Comparison of ENCODE assay signal across 22 cellular contexts in the genomic region with DNA sequence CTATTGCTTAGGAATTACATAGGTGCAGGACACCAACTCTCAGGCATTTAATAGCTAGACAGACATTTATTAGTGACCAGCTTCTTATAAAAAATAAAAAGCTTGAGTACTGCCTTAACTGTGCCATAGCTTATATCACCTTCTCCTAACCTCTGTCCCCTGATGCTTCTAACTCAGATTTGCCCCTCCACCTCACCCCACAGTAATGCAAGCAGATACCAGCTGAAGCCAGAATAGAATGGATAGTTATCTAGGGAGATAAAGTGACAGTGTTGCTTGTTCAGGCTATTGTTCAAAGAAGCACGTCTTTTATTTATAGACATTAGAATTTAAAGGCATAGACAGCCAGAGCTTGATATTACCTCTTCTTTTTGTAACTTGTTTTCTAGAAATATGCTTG.
DNase-seq lines count a peak whose midpoint lies in the region; ATAC-seq, FAIRE-seq and TF ChIP-seq lines count a peak whose summit lies in the region.
"Had no signal": no experiment of that assay in that cellular context is flagged by ENCODE, and none has a peak within 500 bp of the region (broad histone marks: within the 10 kb centered on the region; RNA-seq: fewer than 3 reads in every experiment).

No MANE protein-coding gene starts in this region.

- H3K9me3 ChIP-seq in lower lobe of right lung (no peaks in the 10 kb centered on the region), H9 (ENCODE audit: control insufficient read depth, low read depth, low read length) (no peaks in the 10 kb centered on the region)

- H3K4me2 ChIP-seq in H9 (ENCODE audit: insufficient read depth, insufficient read length, low read length), result no peak overlapping the region
- H3K4me2 ChIP-seq: hepatocyte had no signal

- no peak overlapping the region for H3K27ac Mint-ChIP-seq in H9
- H3K27ac Mint-ChIP-seq: activated B cell treated with CpG ODN at 0.5 μM for 24 hours; activated CD8-positive, alpha-beta T cell treated with anti-CD3 and anti-CD28 coated beads, Interleukin-2, amount 10 ng/mL, durations not matched to agents 7 days and 5 days; T-helper 2 cell treated with Interferon-gamma antibody and Interleukin-4, amounts not matched to agents 5 μg/mL and 100 μg/mL, for 36 hours had no signal

- H2AK5ac ChIP-seq in H9 (ENCODE audit: insufficient read length, low read length), result no peak overlapping the region

- H3K79me1 ChIP-seq in H9 (ENCODE audit: insufficient read depth, low read depth, low read length, poor library complexity, severe bottlenecking), result no peaks in the 10 kb centered on the region

- peak; percentile 33 for FAIRE-seq in GM19239 (lab: Jason Lieb, UNC)
- FAIRE-seq: GM12892, H1, kidney had no signal

- H4K8ac ChIP-seq in H9 (replicated peaks; ENCODE audit: insufficient read length, low read depth, low read length), result no peak overlapping the region

- no peak overlapping the region for H2AFZ ChIP-seq in H9 (ENCODE audit: low read length)
- H2AFZ ChIP-seq: hepatocyte had no signal

- H4K91ac ChIP-seq in H9 (ENCODE audit: insufficient read length, low read depth, low read length), result no peak overlapping the region

- H3K4me3 ChIP-seq in lower lobe of right lung, result no peak overlapping the region
- H3K4me3 ChIP-seq: hepatocyte had no signal

- H3K4me3 Mint-ChIP-seq in H9, result no peak overlapping the region
- H3K4me3 Mint-ChIP-seq: activated B cell treated with CpG ODN at 0.5 μM for 24 hours; activated CD8-positive, alpha-beta T cell treated with anti-CD3 and anti-CD28 coated beads, Interleukin-2, amount 10 ng/mL, durations not matched to agents 7 days and 5 days; activated T-cell treated with anti-CD3 and anti-CD28 coated beads, Interleukin-2, amount 50 U/mL, for 4 hours; T-helper 2 cell treated with Interferon-gamma antibody and Interleukin-4, amounts not matched to agents 5 μg/mL and 100 μg/mL, for 36 hours had no signal

- no peak overlapping the region for H3K18ac ChIP-seq in H9 (ENCODE audit: insufficient read length, low read depth, low read length)

- H3K56ac ChIP-seq in H9 (ENCODE audit: insufficient read length, low read depth, low read length), result no peak overlapping the region

- no peak for TF ChIP-seq CTCF in lower lobe of right lung (IDR thresholded peaks at IDR 0.05)
- TF ChIP-seq CTCF in H9 (conservative IDR thresholded peaks at IDR 0.05), result no peak

- no peaks in the 10 kb centered on the region for H4K20me1 ChIP-seq in H9 (ENCODE audit: control insufficient read depth, insufficient read depth, insufficient read length)

- H3K4me1 Mint-ChIP-seq in H9, result peaks cover 12 to 16% of the 10 kb centered on the region in 2 experiments

- no peak overlapping the region for H3K9ac ChIP-seq in H9 (ENCODE audit: extremely low read depth, insufficient read length, low read length)

- no peak overlapping the region for H4K5ac ChIP-seq in H9 (ENCODE audit: insufficient read length, low read depth, low read length)

- H2BK20ac ChIP-seq in H9 (ENCODE audit: low read depth, low read length, poor library complexity, severe bottlenecking), result no peak overlapping the region

- no peak overlapping the region for H3T11ph ChIP-seq in H9 (ENCODE audit: low read length)

- H3K27ac ChIP-seq in lower lobe of right lung (no peak overlapping the region), H9 (ENCODE audit: insufficient read length, low read depth, low read length) (no peak overlapping the region)
- H3K27ac ChIP-seq: 22Rv1, hepatocyte had no signal

- WGBS in H9 (ENCODE audit: extremely low coverage, insufficient read length, low lambda C conversion rate), result no CpG with 5 or more reads among the region's 1 CpG

- no peaks in the 10 kb centered on the region for H3K79me2 ChIP-seq in H9 (ENCODE audit: insufficient read depth, low read length)
- H3K79me2 ChIP-seq: hepatocyte had no signal

- TF ChIP-seq POLR2A in GM18505 (IDR thresholded peaks at IDR 0.05; ENCODE audit: borderline replicate concordance, extremely low read depth, insufficient read depth, insufficient read length), result no peak

- DNase-seq in DMS79 treated with DMSO at 0.1 percent for 48 hours (lab: John Stamatoyannopoulos, UW) (peak; percentile 21), DMS79 (lab: John Stamatoyannopoulos, UW) (no peak), GM19239 (ENCODE audit: insufficient read length, low spot score) (no peak), NCI-H69 (lab: John Stamatoyannopoulos, UW) (peak; percentile 39), lower lobe of right lung (no peak), NCI-H1694 treated with DMSO at 0.1 percent for 48 hours (lab: John Stamatoyannopoulos, UW) (no peak), H9 (no peak)
- DNase-seq: activated B cell treated with CpG ODN at 0.5 μM for 24 hours; activated CD8-positive, alpha-beta T cell treated with anti-CD3 and anti-CD28 coated beads, Interleukin-2, amount 10 ng/mL, durations not matched to agents 7 days and 5 days; activated naive CD4-positive, alpha-beta T cell treated with anti-CD3 and anti-CD28 coated beads, Interleukin-2, amount 50 U/mL, for 16 hours; activated T-cell treated with anti-CD3 and anti-CD28 coated beads, Interleukin-2, amount 50 U/mL, for 4 hours; Calu3; GF-D8; kidney; PC-3; retina had no signal

- no peak overlapping the region for H2BK12ac ChIP-seq in H9 (ENCODE audit: insufficient read length, low read depth, low read length)

- H3K9me3 Mint-ChIP-seq in H9, result no peaks in the 10 kb centered on the region
- H3K9me3 Mint-ChIP-seq: activated B cell treated with CpG ODN at 0.5 μM for 24 hours; activated T-cell treated with anti-CD3 and anti-CD28 coated beads, Interleukin-2, amount 50 U/mL, for 4 hours; T-helper 2 cell treated with Interferon-gamma antibody and Interleukin-4, amounts not matched to agents 5 μg/mL and 100 μg/mL, for 36 hours had no signal

- H3K4me1 ChIP-seq in lower lobe of right lung, result peaks cover 15% of the 10 kb centered on the region
- H3K4me1 ChIP-seq in H9 (ENCODE audit: insufficient read depth, low read length), result peaks cover 2% of the 10 kb centered on the region; the same call in 1 of the 2 replicates

- intact Hi-C loops in lower lobe of right lung (cut with DNase I), result no loop called here

- H3K36me3 ChIP-seq in lower lobe of right lung, result no peaks in the 10 kb centered on the region

- H2BK15ac ChIP-seq in H9 (ENCODE audit: low read depth, low read length), result no peak overlapping the region

- no peak overlapping the region for H3K14ac ChIP-seq in H9 (ENCODE audit: insufficient read depth, low read length)

- H3K27me3 ChIP-seq in lower lobe of right lung (ENCODE audit: low read depth) (no peaks in the 10 kb centered on the region), H9 (ENCODE audit: insufficient read depth, low read length) (no peaks in the 10 kb centered on the region)
- H3K27me3 ChIP-seq: hepatocyte had no signal

- H3K36me3 Mint-ChIP-seq in H9 (ENCODE audit: insufficient read depth in 1 of 3, low read depth in 3 of 3), result no peaks in the 10 kb centered on the region

- no peaks in the 10 kb centered on the region for H3K23me2 ChIP-seq in H9 (ENCODE audit: insufficient read length, low read depth, low read length, poor library complexity, severe bottlenecking)

- H3K27me3 Mint-ChIP-seq in H9 (ENCODE audit: low read depth), result no peaks in the 10 kb centered on the region
- H3K27me3 Mint-ChIP-seq: activated B cell treated with CpG ODN at 0.5 μM for 24 hours had no signal

- H3K23ac ChIP-seq in H9 (ENCODE audit: insufficient read length, low read depth, low read length), result no peak overlapping the region

- peak; percentile 11 to 32 for ATAC-seq in lower lobe of right lung
- ATAC-seq in GM18505 (IDR thresholded peaks at IDR 0.05; ENCODE audit: unreplicated experiment), result no peak
- ATAC-seq: activated CD8-positive, alpha-beta T cell treated with anti-CD3 and anti-CD28 coated beads, Interleukin-2, amount 10 ng/mL, durations not matched to agents 7 days and 5 days; activated T-cell treated with anti-CD3 and anti-CD28 coated beads, Interleukin-2, amount 50 U/mL, for 4 hours; PC-3 had no signal

- no peak overlapping the region for H3K4ac ChIP-seq in H9 (ENCODE audit: low read depth, low read length)

- H2BK5ac ChIP-seq in H9 (ENCODE audit: insufficient read length, low read length), result no peak overlapping the region

- no peak overlapping the region for H2BK120ac ChIP-seq in H9 (ENCODE audit: low read depth, low read length, poor library complexity, severe bottlenecking)

Comparison
In these comparisons a context has a peak if more than half of its experiments do, and no peak if none do; other contexts are left out.
1. DNase-seq: peak in DMS79 treated with DMSO at 0.1 percent for 48 hours (single experiment) and NCI-H69 (single experiment); none in DMS79 (single experiment), GM19239 (single experiment), lower lobe of right lung (single experiment), NCI-H1694 treated with DMSO at 0.1 percent for 48 hours (single experiment) and H9 (single experiment).